In genomic region chr17:30345527-30346075, GRCh38 we compare ENCODE assay signal across 11 cellular contexts. TPM values are rescaled to one million over a fixed set of nuclear protein-coding genes. Genes with fewer than 3 reads are reported as not detected.
DNase-seq lines count a peak whose midpoint lies in the region; ATAC-seq, FAIRE-seq and TF ChIP-seq lines count a peak whose summit lies in the region.
"Had no signal": no experiment of that assay in that cellular context is flagged by ENCODE, and none has a peak within 500 bp of the region (broad histone marks: within the 10 kb centered on the region; RNA-seq: fewer than 3 reads in every experiment).

No MANE protein-coding gene starts in this region.

- H3K9me3 ChIP-seq in neutrophil = no peaks in the 10 kb centered on the region

- no peak overlapping the region for H2AFZ ChIP-seq in ACC112 (ENCODE audit: low read length, unreplicated experiment)

- no peak overlapping the region for H3K4me3 Mint-ChIP-seq in activated naive CD8-positive, alpha-beta T cell treated with anti-CD3 and anti-CD28 coated beads, Interleukin-2, amount 50 U/mL, for 24 hours
- H3K4me3 Mint-ChIP-seq in activated T-helper 2 cell treated with anti-CD3 and anti-CD28 coated beads, Interferon-gamma antibody, Interleukin-2, Interleukin-4, amounts not matched to agents 10 μg/mL and 5 μg/mL and 100 μg/mL, durations not matched to agents 14 hours and 24 hours and 36 hours (ENCODE audit: low read depth) = no peak overlapping the region
- H3K4me3 Mint-ChIP-seq: activated CD4-positive, alpha-beta T cell treated with anti-CD3 and anti-CD28 coated beads, Interleukin-2, amount 10 ng/mL, durations not matched to agents 24 days and 14 days; naive B cell had no signal

- H3K79me2 ChIP-seq in ACC112 (ENCODE audit: control insufficient read depth, insufficient read depth, low read length, unreplicated experiment) = no peaks in the 10 kb centered on the region

- TF ChIP-seq CTCF in neutrophil (IDR thresholded peaks at IDR 0.05) = no peak

- peaks cover 40% of the 10 kb centered on the region for H3K4me1 ChIP-seq in ACC112 (ENCODE audit: control insufficient read depth, insufficient read depth, low read length, unreplicated experiment)
- peaks cover 56% of the 10 kb centered on the region in 2 experiments for H3K4me1 ChIP-seq in neutrophil (ENCODE audit: control insufficient read depth in 1 of 2, insufficient read depth in 1 of 2, low read depth in 1 of 2, low read length in 1 of 2)

- no peaks in the 10 kb centered on the region for H3K9me3 Mint-ChIP-seq in activated naive CD8-positive, alpha-beta T cell treated with anti-CD3 and anti-CD28 coated beads, Interleukin-2, amount 50 U/mL, for 24 hours
- H3K9me3 Mint-ChIP-seq in activated T-helper 2 cell treated with anti-CD3 and anti-CD28 coated beads, Interferon-gamma antibody, Interleukin-2, Interleukin-4, amounts not matched to agents 10 μg/mL and 5 μg/mL and 100 μg/mL, durations not matched to agents 14 hours and 24 hours and 36 hours = no peaks in the 10 kb centered on the region
- H3K9me3 Mint-ChIP-seq: activated CD4-positive, alpha-beta T cell treated with anti-CD3 and anti-CD28 coated beads, Interleukin-2, amount 10 ng/mL, durations not matched to agents 24 days and 14 days; naive B cell had no signal

- no peaks in the 10 kb centered on the region for H3K36me3 Mint-ChIP-seq in activated naive CD8-positive, alpha-beta T cell treated with anti-CD3 and anti-CD28 coated beads, Interleukin-2, amount 50 U/mL, for 24 hours (ENCODE audit: low read depth)
- H3K36me3 Mint-ChIP-seq in activated T-helper 2 cell treated with anti-CD3 and anti-CD28 coated beads, Interferon-gamma antibody, Interleukin-2, Interleukin-4, amounts not matched to agents 10 μg/mL and 5 μg/mL and 100 μg/mL, durations not matched to agents 14 hours and 24 hours and 36 hours (ENCODE audit: low read depth) = no peaks in the 10 kb centered on the region
- H3K36me3 Mint-ChIP-seq: naive B cell had no signal

- H3K27me3 Mint-ChIP-seq in activated naive CD8-positive, alpha-beta T cell treated with anti-CD3 and anti-CD28 coated beads, Interleukin-2, amount 50 U/mL, for 24 hours = no peaks in the 10 kb centered on the region
- H3K27me3 Mint-ChIP-seq in activated T-helper 2 cell treated with anti-CD3 and anti-CD28 coated beads, Interferon-gamma antibody, Interleukin-2, Interleukin-4, amounts not matched to agents 10 μg/mL and 5 μg/mL and 100 μg/mL, durations not matched to agents 14 hours and 24 hours and 36 hours (ENCODE audit: low read depth) = no peaks in the 10 kb centered on the region
- H3K27me3 Mint-ChIP-seq: activated CD4-positive, alpha-beta T cell treated with anti-CD3 and anti-CD28 coated beads, Interleukin-2, amount 10 ng/mL, durations not matched to agents 24 days and 14 days; naive B cell had no signal

- peak; percentile 96 for ATAC-seq in activated naive CD8-positive, alpha-beta T cell treated with anti-CD3 and anti-CD28 coated beads, Interleukin-2, amount 50 U/mL, for 24 hours
- ATAC-seq in GM19328 (IDR thresholded peaks at IDR 0.05; ENCODE audit: unreplicated experiment) = no peak
- no peak for ATAC-seq in HG02798 (IDR thresholded peaks at IDR 0.05; ENCODE audit: poor library complexity, unreplicated experiment)

- DNase-seq in GM12892 (ENCODE audit: insufficient read length) = no peak
- no peak for DNase-seq in activated naive CD8-positive, alpha-beta T cell treated with anti-CD3 and anti-CD28 coated beads, Interleukin-2, amount 50 U/mL, for 24 hours
- no peak for DNase-seq in activated T-helper 2 cell treated with anti-CD3 and anti-CD28 coated beads, Interferon-gamma antibody, Interleukin-2, Interleukin-4, amounts not matched to agents 10 μg/mL and 5 μg/mL and 100 μg/mL, durations not matched to agents 14 hours and 24 hours and 36 hours (ENCODE audit: low spot score)
- no peak for DNase-seq in caudate nucleus (lab: John Stamatoyannopoulos, UW)
- DNase-seq: activated CD4-positive, alpha-beta T cell treated with anti-CD3 and anti-CD28 coated beads, Interleukin-2, amount 10 ng/mL, durations not matched to agents 24 days and 14 days; head of caudate nucleus; naive B cell had no signal

- H3K27ac ChIP-seq in ACC112 (ENCODE audit: low read depth, low read length) (peak overlapping the region; percentile 64), neutrophil (peak overlapping the region; percentile 90), caudate nucleus (ENCODE audit: low read depth, low read length) (no peak overlapping the region)

- peaks cover 18% of the 10 kb centered on the region for H3K4me1 Mint-ChIP-seq in activated naive CD8-positive, alpha-beta T cell treated with anti-CD3 and anti-CD28 coated beads, Interleukin-2, amount 50 U/mL, for 24 hours
- H3K4me1 Mint-ChIP-seq in activated T-helper 2 cell treated with anti-CD3 and anti-CD28 coated beads, Interferon-gamma antibody, Interleukin-2, Interleukin-4, amounts not matched to agents 10 μg/mL and 5 μg/mL and 100 μg/mL, durations not matched to agents 14 hours and 24 hours and 36 hours (ENCODE audit: low read depth) = peaks cover 7% of the 10 kb centered on the region
- H3K4me1 Mint-ChIP-seq: naive B cell had no signal

- H3K27ac Mint-ChIP-seq in activated naive CD8-positive, alpha-beta T cell treated with anti-CD3 and anti-CD28 coated beads, Interleukin-2, amount 50 U/mL, for 24 hours = no peak overlapping the region
- H3K27ac Mint-ChIP-seq in activated T-helper 2 cell treated with anti-CD3 and anti-CD28 coated beads, Interferon-gamma antibody, Interleukin-2, Interleukin-4, amounts not matched to agents 10 μg/mL and 5 μg/mL and 100 μg/mL, durations not matched to agents 14 hours and 24 hours and 36 hours = no peak overlapping the region
- H3K27ac Mint-ChIP-seq: activated CD4-positive, alpha-beta T cell treated with anti-CD3 and anti-CD28 coated beads, Interleukin-2, amount 10 ng/mL, durations not matched to agents 24 days and 14 days had no signal

- no peak for TF ChIP-seq POLR2A in GM12892 (IDR thresholded peaks at IDR 0.05; ENCODE audit: low read depth, low read length)

- intact Hi-C loops in activated T-helper 2 cell treated with anti-CD3 and anti-CD28 coated beads, Interferon-gamma antibody, Interleukin-2, Interleukin-4, amounts not matched to agents 10 μg/mL and 5 μg/mL and 100 μg/mL, durations not matched to agents 14 hours and 24 hours and 36 hours (cut with micrococcal nuclease) = no loop called here

- no peak overlapping the region for H3K4me3 ChIP-seq in ACC112 (ENCODE audit: low read depth, low read length)
- H3K4me3 ChIP-seq in neutrophil (ENCODE audit: low read depth in 1 of 2, low read length in 1 of 2) = peak overlapping the region; percentile 21 to 28

- H3K36me3 ChIP-seq in ACC112 (ENCODE audit: insufficient read depth, low read length) (no peaks in the 10 kb centered on the region), neutrophil (no peaks in the 10 kb centered on the region)

- FAIRE-seq in GM12892 (lab: Jason Lieb, UNC) = peak; percentile 40

- no peaks in the 10 kb centered on the region for H3K27me3 ChIP-seq in ACC112 (ENCODE audit: insufficient read depth, low read length)
- no peaks in the 10 kb centered on the region for H3K27me3 ChIP-seq in neutrophil

RNA-seq across cellular contexts. Expression of gene TMIGD1, which starts 11.7 kb away (rescaled TPM):
- not detected for polyA plus RNA-seq in GM12892 (2012; ENCODE audit: missing spikeins)
- not detected in 2 replicates for total RNA-seq in activated T-helper 2 cell treated with anti-CD3 and anti-CD28 coated beads, Interferon-gamma antibody, Interleukin-2, Interleukin-4, amounts not matched to agents 10 μg/mL and 5 μg/mL and 100 μg/mL, durations not matched to agents 14 hours and 24 hours and 36 hours
- total RNA-seq: activated CD4-positive, alpha-beta T cell treated with anti-CD3 and anti-CD28 coated beads, Interleukin-2, amount 10 ng/mL, durations not matched to agents 24 days and 14 days had no signal

RNA-seq across cellular contexts. Expression of gene CPD, which starts 33.1 kb away (rescaled TPM):
- 4.4 TPM for polyA plus RNA-seq in GM12892 (2012; ENCODE audit: missing spikeins)
- 26.0 and 31.5 TPM in 2 replicates for total RNA-seq in activated T-helper 2 cell treated with anti-CD3 and anti-CD28 coated beads, Interferon-gamma antibody, Interleukin-2, Interleukin-4, amounts not matched to agents 10 μg/mL and 5 μg/mL and 100 μg/mL, durations not matched to agents 14 hours and 24 hours and 36 hours

RNA-seq across cellular contexts. Expression of gene BLMH, which starts 53.9 kb away (rescaled TPM):
- polyA plus RNA-seq in GM12892 (2012; ENCODE audit: missing spikeins) = 35.6 TPM
- 68.9 and 72.2 TPM in 2 replicates for total RNA-seq in activated T-helper 2 cell treated with anti-CD3 and anti-CD28 coated beads, Interferon-gamma antibody, Interleukin-2, Interleukin-4, amounts not matched to agents 10 μg/mL and 5 μg/mL and 100 μg/mL, durations not matched to agents 14 hours and 24 hours and 36 hours
